Comparison of ENCODE assay signal across 9 cellular contexts in the genomic region with DNA sequence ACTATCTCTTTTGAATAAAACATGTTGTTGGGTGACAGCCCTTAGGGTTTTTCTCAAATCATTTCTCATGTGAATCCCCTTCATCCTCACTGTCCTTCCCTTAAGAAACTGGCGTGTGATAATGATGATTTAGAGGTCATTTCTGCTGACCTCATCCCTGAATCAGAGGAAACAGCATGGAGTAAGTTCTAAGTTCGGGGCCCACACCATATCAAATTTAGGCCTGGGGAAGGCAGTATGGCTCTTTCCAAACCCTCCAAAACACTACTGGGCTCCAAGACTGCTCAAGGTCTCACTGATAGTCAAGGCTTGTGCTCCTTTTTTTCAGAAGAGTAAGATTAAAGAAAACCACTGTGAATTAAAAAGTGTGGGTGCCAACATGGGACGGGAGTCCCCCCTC. TPM values are rescaled to one million over a fixed set of nuclear protein-coding genes. Genes with fewer than 3 reads are reported as not detected.
DNase-seq lines count a peak whose midpoint lies in the region; ATAC-seq, FAIRE-seq and TF ChIP-seq lines count a peak whose summit lies in the region.
"Had no signal": no experiment of that assay in that cellular context is flagged by ENCODE, and none has a peak within 500 bp of the region (broad histone marks: within the 10 kb centered on the region; RNA-seq: fewer than 3 reads in every experiment).

No MANE protein-coding gene starts in this region.

- RAD21 ChIA-PET in GM12878 (lab: Charles Lee; ENCODE audit: unreplicated experiment): interaction anchor here (1.5 kb wide), 1 partner anchor 12 kb away, joined by 3 read pairs; no protein-coding TSS in a partner anchor

- TF ChIP-seq POLR2A in heart left ventricle (IDR thresholded peaks at IDR 0.05): no peak
- TF ChIP-seq POLR2A in GM12878 (IDR thresholded peaks at IDR 0.05; ENCODE audit: low read depth, low read length): no peak

- CTCF ChIA-PET in GM12878 (lab: Yijun Ruan, JAX): interaction anchor here (0.8 to 1.3 kb wide), 5 partner anchors 19 to 217 kb away, joined by 3 to 5 read pairs (median 3); a partner anchor contains a TSS

- no TSS peak for BruUV-seq in GM12878 (replicated peaks; lab: Mats Ljungman, UMichigan)

- intact Hi-C loops in heart left ventricle (cut with DNase I): loop anchor here in 3 of 10 donors (1.0 to 2.0 kb wide), 4 partner anchors 18 to 77 kb away; a partner anchor contains a TSS
- intact Hi-C loops in Right ventricle myocardium superior (cut with DNase I): no loop called here
- intact Hi-C loops in GM12878 (cut with micrococcal nuclease; ENCODE audit: unreplicated experiment): loop anchor here (2.0 kb wide), 2 partner anchors 77 to 217 kb away; a partner anchor contains a TSS
- intact Hi-C loops in posterior cingulate gyrus (cut with DNase I): no loop called here

- no peaks in the 10 kb centered on the region for H4K20me1 ChIP-seq in GM12878 (ENCODE audit: control insufficient read depth, insufficient read depth)

- TF ChIP-seq CTCF in heart left ventricle (IDR thresholded peaks at IDR 0.05): no peak
- no peak for TF ChIP-seq CTCF in GM12878 (IDR thresholded peaks at IDR 0.05 in 2 of 3, conservative IDR thresholded peaks at IDR 0.05 in 1 of 3; ENCODE audit: control insufficient read depth in 2 of 3, extremely low read depth in 1 of 3, insufficient read depth in 1 of 3, low read depth in 3 of 3, low read length in 3 of 3)

- H3K9me3 ChIP-seq in heart left ventricle (no peaks in the 10 kb centered on the region), GM12878 (replicated peaks; ENCODE audit: control insufficient read depth, insufficient read depth, low read length) (no peaks in the 10 kb centered on the region), mesodermal cell (ENCODE audit: control insufficient read depth, low read length) (no peaks in the 10 kb centered on the region)

- H3K27me3 ChIP-seq in heart left ventricle (no peaks in the 10 kb centered on the region), GM12878 (replicated peaks in 1 of 2; ENCODE audit: control insufficient read depth in 2 of 2, insufficient read depth in 2 of 2, low read length in 1 of 2) (no peaks in the 10 kb centered on the region)

- TF ChIP-seq EP300 in GM12878 (IDR thresholded peaks at IDR 0.05; ENCODE audit: borderline replicate concordance in 1 of 2, control insufficient read depth in 1 of 2, low read depth in 2 of 2, low read length in 2 of 2): no peak

- H3K36me3 ChIP-seq in heart left ventricle (no peaks in the 10 kb centered on the region), GM12878 (ENCODE audit: control insufficient read depth in 2 of 2, insufficient read depth in 2 of 2, low read length in 1 of 2) (no peaks in the 10 kb centered on the region), mesodermal cell (ENCODE audit: control insufficient read depth, insufficient read depth, low read length) (no peaks in the 10 kb centered on the region), urinary bladder (ENCODE audit: insufficient read depth) (no peaks in the 10 kb centered on the region)

- H3K4me1 ChIP-seq in heart left ventricle (peaks cover 2 to 50% (median 31%) of the 10 kb centered on the region in 12 donors), GM12878 (ENCODE audit: control insufficient read depth, insufficient read depth, low read length) (peaks cover 24% of the 10 kb centered on the region), mesodermal cell (ENCODE audit: control insufficient read depth, insufficient read depth, low read length, poor library complexity, severe bottlenecking) (peaks cover 21% of the 10 kb centered on the region), urinary bladder (ENCODE audit: insufficient read depth) (no peaks in the 10 kb centered on the region)

- no peak for FAIRE-seq in GM12878 (lab: Jason Lieb, UNC)
- FAIRE-seq: RCC 7860 had no signal

- H3K4me3 ChIP-seq in heart left ventricle (peak overlapping the region; percentile 57 to 87 (median 75)), GM12878 (no peak overlapping the region), mesodermal cell (ENCODE audit: extremely low read depth, insufficient read depth, low read length, poor library complexity, severe bottlenecking) (peak overlapping the region; percentile 56), urinary bladder (ENCODE audit: low read depth, low read length) (peak overlapping the region; percentile 75)

- no peak for TF ChIP-seq RAD21 in GM12878 (IDR thresholded peaks at IDR 0.05; ENCODE audit: insufficient read depth, low read depth, low read length)

- in situ Hi-C loops in GM12878 (cut with MboI): no loop called here
- in situ Hi-C loops in G401 (cut with HindIII; ENCODE audit: low sequenced_read_pairs): no loop called here

- POLR2A ChIA-PET in GM12878 (lab: Charles Lee): interaction anchor here (0.7 kb wide), 1 partner anchor 180 kb away, joined by 7 read pairs; no protein-coding TSS in a partner anchor

- H3K4me2 ChIP-seq in GM12878 (ENCODE audit: control insufficient read depth, insufficient read depth): peak overlapping the region; percentile 95

- peak overlapping the region; percentile 94 for H2AFZ ChIP-seq in GM12878 (ENCODE audit: control insufficient read depth, low read depth, low read length)

- SMC1A ChIA-PET in GM12878 (lab: Charles Lee; ENCODE audit: uncharacterized antibody, unreplicated experiment): interaction anchor here (0.9 to 1.9 kb wide), 4 partner anchors 10 to 121 kb away, joined by 3 to 6 read pairs (median 3); no protein-coding TSS in a partner anchor

- H3K79me2 ChIP-seq in GM12878 (ENCODE audit: control insufficient read depth, insufficient read depth, low read length): peaks cover 31% of the 10 kb centered on the region

- WGBS in heart left ventricle, 4 donors: 45 to 56% (median 49%) methylated on average over 3 of the region's 3 CpGs
- WGBS in GM12878 (ENCODE audit: insufficient coverage, insufficient replicate concordance, low lambda C conversion rate, missing lambda C conversion rate): 82% methylated on average over 3 of the region's 3 CpGs
- WGBS in mesodermal cell (ENCODE audit: insufficient coverage in 2 of 2), 2 experiments: 89 to 100% methylated on average over 1 to 3 of the region's 3 CpGs
- WGBS in urinary bladder: 50% methylated on average over 3 of the region's 3 CpGs

- DNase-seq in heart left ventricle: no peak
- no peak for DNase-seq in Right ventricle myocardium superior
- no peak for DNase-seq in GM12878 (ENCODE audit: low read depth, low spot score)
- DNase-seq in KG1 (lab: John Stamatoyannopoulos, UW): no peak
- DNase-seq in G401 (ENCODE audit: low spot score): no peak
- DNase-seq in posterior cingulate gyrus: no peak

- H3K27ac ChIP-seq in heart left ventricle (peak overlapping the region; percentile 79 to 93 (median 90)), GM12878 (ENCODE audit: control insufficient read depth, insufficient read depth) (peak overlapping the region; percentile 78), mesodermal cell (ENCODE audit: low read depth, low read length, severe bottlenecking) (no peak overlapping the region), urinary bladder (ENCODE audit: low read depth) (peak overlapping the region; percentile 88)

- ATAC-seq in heart left ventricle (no peak), Right ventricle myocardium superior (ENCODE audit: poor library complexity) (no peak), GM12878 (no peak)

- H3K9ac ChIP-seq in GM12878 (ENCODE audit: control insufficient read depth, insufficient read depth, low read length): peak overlapping the region; percentile 83

RNA-seq across cellular contexts. Expression of a gene that starts 0.9 kb away (rescaled TPM):
- total RNA-seq in heart left ventricle (10 to 100 TPM in 7 of 9 donors, 1 to 10 TPM in 2; 7.1 to 27.3 (median 19.1) TPM), Right ventricle myocardium superior (15.6 TPM), GM12878 (2014; rRNA removed) (9.9 and 11.8 TPM in 2 replicates), GM12878 (2014; rRNA removed; fragmentation: Illumina TruSeq; extraction: Trizol) (7.3 and 7.7 TPM in 2 replicates), GM12878 (2021) (6.9 and 8.4 TPM in 2 replicates), urinary bladder (10.2 TPM)
- polyA plus RNA-seq in heart left ventricle (10 to 100 TPM; 16.0 to 45.6 TPM), GM12878 (2011; rRNA removed) (1.0 TPM in 2 replicates), GM12878 (2014; fragmentation: Illumina TruSeq; extraction: Trizol) (6.9 and 10.7 TPM in 2 replicates), GM12878 (2014; fragmentation: Nextera tagmentation; extraction: Ambion mirVana) (1 to 10 TPM; 1.4 to 5.2 TPM), GM12878 (2014; rRNA removed) (7.7 and 8.7 TPM in 2 replicates), GM12878 (2016; fragmentation: Nextera tagmentation; extraction: Ambion mirVana) (10 to 100 TPM; 11.1 to 14.3 TPM), urinary bladder (37.1 TPM)
- 2.9 and 3.0 TPM in 2 replicates for total RNA-seq in GM12878 (2013; cell fraction: nucleolus; rRNA removed)
- polyA plus RNA-seq in GM12878 (2011; ENCODE audit: low read depth): 19.7 TPM
- polyA plus RNA-seq in GM12878 (2011; cell fraction: cytosol; rRNA removed): 1.3 and 1.8 TPM in 2 replicates
- 0.46 and 0.53 TPM in 2 replicates for polyA plus RNA-seq in GM12878 (2011; cell fraction: nucleus; rRNA removed)
- polyA plus RNA-seq in GM12878 (2012): 13.1 and 21.5 TPM in 2 replicates
- 0.21 and 0.44 TPM in 2 replicates for polyA minus RNA-seq in GM12878 (2011; rRNA and poly(A)+ RNA removed)
- not detected in 2 replicates for polyA minus RNA-seq in GM12878 (2011; cell fraction: cytosol; rRNA and poly(A)+ RNA removed)
- 0.24 and 0.29 TPM in 2 replicates for polyA minus RNA-seq in GM12878 (2011; cell fraction: nucleus; rRNA and poly(A)+ RNA removed)
- polyA plus RNA-seq in mesodermal cell (2013, experiment 1 of 2): 15.9 TPM
- polyA plus RNA-seq in mesodermal cell (2013, experiment 2 of 2): 17.1 TPM
- total RNA-seq in G401 (2014; rRNA removed; shearing (Covaris generic)): 19.4 and 25.0 TPM in 2 replicates

RNA-seq across cellular contexts. Expression of a gene that starts 18.9 kb away (rescaled TPM):
- 10 to 100 TPM; 41.6 to 70.6 (median 50.4) TPM for total RNA-seq in heart left ventricle
- 10 to 100 TPM; 18.9 to 31.8 TPM for polyA plus RNA-seq in heart left ventricle
- 45.2 TPM for total RNA-seq in Right ventricle myocardium superior
- total RNA-seq in GM12878 (2013; cell fraction: nucleolus; rRNA removed): 76.3 and 86.3 TPM in 2 replicates
- 17.9 and 24.1 TPM in 2 replicates for total RNA-seq in GM12878 (2014; rRNA removed)
- 20.9 and 21.3 TPM in 2 replicates for total RNA-seq in GM12878 (2014; rRNA removed; fragmentation: Illumina TruSeq; extraction: Trizol)
- 26.6 and 27.8 TPM in 2 replicates for total RNA-seq in GM12878 (2021)
- polyA plus RNA-seq in GM12878 (2011; ENCODE audit: low read depth): 17.1 TPM
- 26.2 and 30.7 TPM in 2 replicates for polyA plus RNA-seq in GM12878 (2011; rRNA removed)
- polyA plus RNA-seq in GM12878 (2011; cell fraction: cytosol; rRNA removed): 21.7 and 23.9 TPM in 2 replicates
- 31.0 and 37.4 TPM in 2 replicates for polyA plus RNA-seq in GM12878 (2011; cell fraction: nucleus; rRNA removed)
- 14.7 and 16.7 TPM in 2 replicates for polyA plus RNA-seq in GM12878 (2012)
- polyA plus RNA-seq in GM12878 (2014; fragmentation: Illumina TruSeq; extraction: Trizol): 25.1 and 29.5 TPM in 2 replicates
- 1 to 10 TPM; 7.6 to 8.5 TPM for polyA plus RNA-seq in GM12878 (2014; fragmentation: Nextera tagmentation; extraction: Ambion mirVana)
- polyA plus RNA-seq in GM12878 (2014; rRNA removed): 14.0 and 17.5 TPM in 2 replicates
- 10 to 100 TPM; 16.6 to 18.1 TPM for polyA plus RNA-seq in GM12878 (2016; fragmentation: Nextera tagmentation; extraction: Ambion mirVana)
- 33.7 and 34.8 TPM in 2 replicates for polyA minus RNA-seq in GM12878 (2011; rRNA and poly(A)+ RNA removed)
- polyA minus RNA-seq in GM12878 (2011; cell fraction: cytosol; rRNA and poly(A)+ RNA removed): 10.0 and 14.1 TPM in 2 replicates
- polyA minus RNA-seq in GM12878 (2011; cell fraction: nucleus; rRNA and poly(A)+ RNA removed): 26.1 and 42.6 TPM in 2 replicates
- polyA plus RNA-seq in mesodermal cell (2013, experiment 1 of 2): 37.1 TPM
- polyA plus RNA-seq in mesodermal cell (2013, experiment 2 of 2): 39.3 TPM
- total RNA-seq in urinary bladder: 95.5 TPM
- 29.4 TPM for polyA plus RNA-seq in urinary bladder
- total RNA-seq in G401 (2014; rRNA removed; shearing (Covaris generic)): 31.0 and 47.0 TPM in 2 replicates
